Comparison of ENCODE assay signal across 25 cellular contexts in genomic region chr17:78556812-78557211, GRCh38. TPM values are rescaled to one million over a fixed set of nuclear protein-coding genes. Genes with fewer than 3 reads are reported as not detected.
"Had no signal": no experiment of that assay in that cellular context is flagged by ENCODE, and none has a peak within 500 bp of the region (broad histone marks: within the 10 kb centered on the region; RNA-seq: fewer than 3 reads in every experiment).

No MANE protein-coding gene starts in this region.

- H3K27ac ChIP-seq: ascending aorta had no signal

- H3K9me3 ChIP-seq: ascending aorta had no signal

- H3K36me3 Mint-ChIP-seq: activated CD8-positive, alpha-beta memory T cell treated with anti-CD3 and anti-CD28 coated beads, Interleukin-2, amount 10 ng/mL, durations not matched to agents 7 days and 5 days; activated naive CD4-positive, alpha-beta T cell treated with anti-CD3 and anti-CD28 coated beads, Interleukin-2, amount 50 U/mL, for 24 hours; brain; WTC11 had no signal

- H3K27me3 Mint-ChIP-seq: activated naive CD4-positive, alpha-beta T cell treated with anti-CD3 and anti-CD28 coated beads, Interleukin-2, amount 50 U/mL, for 24 hours; activated T-cell treated with anti-CD3 and anti-CD28 coated beads, Interleukin-2, amount 50 U/mL, for 24 hours had no signal

- H3K4me1 ChIP-seq: ascending aorta had no signal

- H3K36me3 ChIP-seq: ascending aorta had no signal

- H3K4me1 Mint-ChIP-seq: activated CD8-positive, alpha-beta memory T cell treated with anti-CD3 and anti-CD28 coated beads, Interleukin-2, amount 10 ng/mL, durations not matched to agents 7 days and 5 days; activated naive CD4-positive, alpha-beta T cell treated with anti-CD3 and anti-CD28 coated beads, Interleukin-2, amount 50 U/mL, for 24 hours; brain; WTC11 had no signal

- DNase-seq: activated CD4-positive, alpha-beta T cell treated with anti-CD3 and anti-CD28 coated beads for 1 hour; activated CD4-positive, alpha-beta T cell treated with anti-CD3 and anti-CD28 coated beads, Interleukin-2, amount 10 ng/mL, durations not matched to agents 24 days and 14 days; activated CD4-positive, alpha-beta T cell treated with anti-CD3 and anti-CD28 coated beads, Interleukin-2, amount 50 U/mL, for 48 hours; activated CD8-positive, alpha-beta memory T cell treated with anti-CD3 and anti-CD28 coated beads, Interleukin-2, amount 10 ng/mL, durations not matched to agents 7 days and 5 days; activated effector memory CD4-positive, alpha-beta T cell treated with Interleukin-2 at 50 U/mL for 16 hours; activated naive CD4-positive, alpha-beta T cell; activated T-cell treated with anti-CD3 and anti-CD28 coated beads, Interleukin-2, amount 50 U/mL, for 24 hours; Kasumi-1; KBM-7; NCI-H1092 treated with DMSO at 0.1 percent for 48 hours; NCI-H1417 treated with DMSO at 0.1 percent for 48 hours; NCI-H2029; NCI-H2107; NCI-H226; NCI-H510A; NCI-H82; RPMI8226; SHP77 had no signal

- H3K9me3 Mint-ChIP-seq: activated CD4-positive, alpha-beta T cell treated with anti-CD3 and anti-CD28 coated beads, Interleukin-2, amount 10 ng/mL, durations not matched to agents 24 days and 14 days; activated naive CD4-positive, alpha-beta T cell treated with anti-CD3 and anti-CD28 coated beads, Interleukin-2, amount 50 U/mL, for 24 hours; activated T-cell treated with anti-CD3 and anti-CD28 coated beads, Interleukin-2, amount 50 U/mL, for 24 hours; activated T-helper 1 cell treated with anti-CD3 and anti-CD28 coated beads, Interleukin-12 subunit alpha, Interleukin-12 subunit beta, Interleukin-2, Interleukin-4 antibody, amounts not matched to agents 30 ng/mL and 10 ng/mL and 1 ng/mL, durations not matched to agents 14 hours and 24 hours and 36 hours; T-helper 1 cell treated with Interleukin-12 subunit alpha and Interleukin-12 subunit beta and Interleukin-4 antibody, amounts not matched to agents 30 μg/mL and 1 μg/mL, for 36 hours; WTC11 had no signal

- H3K27me3 ChIP-seq: ascending aorta had no signal

- H3K27ac Mint-ChIP-seq: activated CD4-positive, alpha-beta T cell treated with anti-CD3 and anti-CD28 coated beads, Interleukin-2, amount 10 ng/mL, durations not matched to agents 24 days and 14 days; activated CD8-positive, alpha-beta memory T cell treated with anti-CD3 and anti-CD28 coated beads, Interleukin-2, amount 10 ng/mL, durations not matched to agents 7 days and 5 days; activated naive CD4-positive, alpha-beta T cell treated with anti-CD3 and anti-CD28 coated beads, Interleukin-2, amount 50 U/mL, for 24 hours; activated T-cell treated with anti-CD3 and anti-CD28 coated beads, Interleukin-2, amount 50 U/mL, for 24 hours; activated T-helper 1 cell treated with anti-CD3 and anti-CD28 coated beads, Interleukin-12 subunit alpha, Interleukin-12 subunit beta, Interleukin-2, Interleukin-4 antibody, amounts not matched to agents 30 ng/mL and 10 ng/mL and 1 ng/mL, durations not matched to agents 14 hours and 24 hours and 36 hours; T-helper 1 cell treated with Interleukin-12 subunit alpha and Interleukin-12 subunit beta and Interleukin-4 antibody, amounts not matched to agents 30 μg/mL and 1 μg/mL, for 36 hours; WTC11 had no signal

- H3K4me3 Mint-ChIP-seq: activated CD4-positive, alpha-beta T cell treated with anti-CD3 and anti-CD28 coated beads, Interleukin-2, amount 10 ng/mL, durations not matched to agents 24 days and 14 days; activated CD8-positive, alpha-beta memory T cell treated with anti-CD3 and anti-CD28 coated beads, Interleukin-2, amount 10 ng/mL, durations not matched to agents 7 days and 5 days; activated naive CD4-positive, alpha-beta T cell treated with anti-CD3 and anti-CD28 coated beads, Interleukin-2, amount 50 U/mL, for 24 hours; activated T-cell treated with anti-CD3 and anti-CD28 coated beads, Interleukin-2, amount 50 U/mL, for 24 hours; activated T-helper 1 cell treated with anti-CD3 and anti-CD28 coated beads, Interleukin-12 subunit alpha, Interleukin-12 subunit beta, Interleukin-2, Interleukin-4 antibody, amounts not matched to agents 30 ng/mL and 10 ng/mL and 1 ng/mL, durations not matched to agents 14 hours and 24 hours and 36 hours; brain; T-helper 1 cell treated with Interleukin-12 subunit alpha and Interleukin-12 subunit beta and Interleukin-4 antibody, amounts not matched to agents 30 μg/mL and 1 μg/mL, for 36 hours; WTC11 had no signal

- H3K4me3 ChIP-seq: ascending aorta had no signal

RNA-seq across cellular contexts. Expression of gene DNAH17, which starts 20.4 kb away (rescaled TPM):
- total RNA-seq: ascending aorta, IMR-90 had no signal
- polyA plus RNA-seq: IMR-90 had no signal
